Comparison of ENCODE assay signal across 11 cellular contexts in the genomic region with DNA sequence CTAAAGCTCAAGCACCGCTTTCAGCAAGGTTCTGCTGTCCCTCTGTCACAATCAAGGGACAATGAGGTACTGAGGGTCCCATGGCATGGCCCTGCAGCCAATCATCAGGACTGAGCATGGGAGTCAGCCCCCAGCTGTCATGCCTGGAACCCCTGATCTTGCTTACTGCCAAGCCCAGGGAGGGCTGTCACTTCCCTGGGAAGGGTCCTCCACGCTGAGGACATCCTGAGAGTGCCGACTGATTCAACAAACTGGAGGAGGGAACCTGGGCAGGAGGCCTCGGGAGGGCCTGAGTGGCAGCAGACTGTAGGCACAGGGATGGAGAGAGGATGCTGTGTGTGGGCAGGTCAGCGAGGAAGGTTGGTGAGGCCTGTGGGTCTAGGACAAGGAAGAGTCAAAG.
A peak's percentile ranks its signal among the peaks of the same experiment; 100 is the strongest.
DNase-seq lines count a peak whose midpoint lies in the region; ATAC-seq and TF ChIP-seq lines count a peak whose summit lies in the region.
"Had no signal": no experiment of that assay in that cellular context is flagged by ENCODE, and none has a peak within 500 bp of the region (broad histone marks: within the 10 kb centered on the region; RNA-seq: fewer than 3 reads in every experiment).

No MANE protein-coding gene starts in this region.

- TF ChIP-seq CTCF in GM10248 (IDR thresholded peaks at IDR 0.05; ENCODE audit: control extremely low read depth, extremely low read depth, low read depth, missing control alignments) (no peak), RWPE2 (IDR thresholded peaks at IDR 0.05; ENCODE audit: poor library complexity, severe bottlenecking) (no peak), ovary (IDR thresholded peaks at IDR 0.05) (no peak), stomach (IDR thresholded peaks at IDR 0.05) (no peak)

- intact Hi-C loops in ovary (cut with DNase I): no loop called here
- intact Hi-C loops in stomach (cut with DNase I; ENCODE audit: low total_unique reads): no loop called here

- POLR2A ChIA-PET in GM10248 (lab: Yijun Ruan, JAX): no interaction called here

- no peak overlapping the region for H3K4me3 Mint-ChIP-seq in natural killer cell treated with Interleukin-12 subunit alpha and Interleukin-12 subunit beta and Interleukin-15 and Interleukin-18, amount 100 ng/mL, for 72 hours
- H3K4me3 Mint-ChIP-seq: GM23338, IgD-negative memory B cell had no signal

- CTCF ChIA-PET in GM10248 (lab: Yijun Ruan, JAX): no interaction called here

- H3K36me3 ChIP-seq in RWPE2 (ENCODE audit: low read depth) (no peaks in the 10 kb centered on the region), ovary (no peaks in the 10 kb centered on the region), stomach (no peaks in the 10 kb centered on the region)

- H3K27me3 ChIP-seq in RWPE2 (ENCODE audit: insufficient read depth, poor library complexity, severe bottlenecking): no peaks in the 10 kb centered on the region
- no peaks in the 10 kb centered on the region for H3K27me3 ChIP-seq in ovary
- no peaks in the 10 kb centered on the region for H3K27me3 ChIP-seq in stomach

- no peak overlapping the region for H3K27ac Mint-ChIP-seq in natural killer cell treated with Interleukin-12 subunit alpha and Interleukin-12 subunit beta and Interleukin-15 and Interleukin-18, amount 100 ng/mL, for 72 hours
- H3K27ac Mint-ChIP-seq: CD4-positive, CD25-positive, alpha-beta regulatory T cell; GM23338; IgD-negative memory B cell had no signal

- H3K4me3 ChIP-seq in RWPE2 (ENCODE audit: severe bottlenecking) (no peak overlapping the region), ovary (no peak overlapping the region), stomach (no peak overlapping the region)
- H3K4me3 ChIP-seq: GM23338 had no signal

- TF ChIP-seq POLR2A in ovary (IDR thresholded peaks at IDR 0.05) (no peak), stomach (IDR thresholded peaks at IDR 0.05) (no peak)

- DNase-seq in GM10248 (ENCODE audit: extremely low spot score) (peak; percentile 2), RWPE2 (ENCODE audit: low spot score) (peak; percentile 7), mesenteric fat pad (ENCODE audit: low spot score) (peak; percentile 77), ovary (no peak), stomach (no peak)
- no peak for DNase-seq in natural killer cell treated with Interleukin-12 subunit alpha and Interleukin-12 subunit beta and Interleukin-15 and Interleukin-18, amount 100 ng/mL, for 72 hours (ENCODE audit: low spot score)
- DNase-seq: CD4-positive, CD25-positive, alpha-beta regulatory T cell; DMS53; GF-D8 had no signal

- peaks cover 4% of the 10 kb centered on the region for H3K36me3 Mint-ChIP-seq in natural killer cell treated with Interleukin-12 subunit alpha and Interleukin-12 subunit beta and Interleukin-15 and Interleukin-18, amount 100 ng/mL, for 72 hours
- H3K36me3 Mint-ChIP-seq: CD4-positive, CD25-positive, alpha-beta regulatory T cell; IgD-negative memory B cell had no signal

- ATAC-seq in RWPE2 (ENCODE audit: low read depth): no peak
- no peak for ATAC-seq in natural killer cell treated with Interleukin-12 subunit alpha and Interleukin-12 subunit beta and Interleukin-15 and Interleukin-18, amount 100 ng/mL, for 72 hours
- ATAC-seq: GM23338 had no signal

- WGBS in ovary, 3 donors: 43 to 68% (median 65%) methylated on average over 4 to 5 of the region's 5 CpGs
- 40 to 84% (median 65%) methylated on average over 4 to 5 of the region's 5 CpGs for WGBS in stomach, 5 donors

- no peaks in the 10 kb centered on the region for H3K27me3 Mint-ChIP-seq in natural killer cell treated with Interleukin-12 subunit alpha and Interleukin-12 subunit beta and Interleukin-15 and Interleukin-18, amount 100 ng/mL, for 72 hours
- H3K27me3 Mint-ChIP-seq: CD4-positive, CD25-positive, alpha-beta regulatory T cell; IgD-negative memory B cell had no signal

- H3K9me3 ChIP-seq in RWPE2 (ENCODE audit: severe bottlenecking): no peaks in the 10 kb centered on the region
- H3K9me3 ChIP-seq in ovary: no peaks in the 10 kb centered on the region
- H3K9me3 ChIP-seq in stomach: peaks cover 0 to 42% (median 3%) of the 10 kb centered on the region in 4 donors

- H3K27ac ChIP-seq in RWPE2 (ENCODE audit: poor library complexity, severe bottlenecking) (no peak overlapping the region), ovary (no peak overlapping the region), stomach (no peak overlapping the region)

- no peaks in the 10 kb centered on the region for H3K4me1 ChIP-seq in RWPE2 (ENCODE audit: insufficient read depth, poor library complexity, severe bottlenecking)
- no peaks in the 10 kb centered on the region for H3K4me1 ChIP-seq in ovary (ENCODE audit: insufficient read depth)
- H3K4me1 ChIP-seq in stomach: no peaks in the 10 kb centered on the region

- TF ChIP-seq EP300 in ovary (IDR thresholded peaks at IDR 0.05): no peak
- no peak for TF ChIP-seq EP300 in stomach (IDR thresholded peaks at IDR 0.05)

- H3K9me3 Mint-ChIP-seq in natural killer cell treated with Interleukin-12 subunit alpha and Interleukin-12 subunit beta and Interleukin-15 and Interleukin-18, amount 100 ng/mL, for 72 hours: peaks cover 13% of the 10 kb centered on the region

- no peaks in the 10 kb centered on the region for H3K4me1 Mint-ChIP-seq in natural killer cell treated with Interleukin-12 subunit alpha and Interleukin-12 subunit beta and Interleukin-15 and Interleukin-18, amount 100 ng/mL, for 72 hours (ENCODE audit: low read depth in 2 of 2)
- H3K4me1 Mint-ChIP-seq: CD4-positive, CD25-positive, alpha-beta regulatory T cell; GM23338; IgD-negative memory B cell had no signal

Comparison
In these comparisons a context has a peak if more than half of its experiments do, and no peak if none do; other contexts are left out.
1. DNase-seq: peak in GM10248 (single experiment), RWPE2 (single experiment) and mesenteric fat pad (single experiment); none in ovary (0 of 5), stomach (single experiment) and natural killer cell treated with Interleukin-12 subunit alpha and Interleukin-12 subunit beta and Interleukin-15 and Interleukin-18, amount 100 ng/mL, for 72 hours (single experiment).